9 cellular contexts compared by ENCODE assay signal in genomic region chr17:57899391-57899790, GRCh38. TPM values are rescaled to one million over a fixed set of nuclear protein-coding genes. Genes with fewer than 3 reads are reported as not detected.
DNase-seq lines count a peak whose midpoint lies in the region; ATAC-seq lines count a peak whose summit lies in the region.
"Had no signal": no experiment of that assay in that cellular context is flagged by ENCODE, and none has a peak within 500 bp of the region (broad histone marks: within the 10 kb centered on the region; RNA-seq: fewer than 3 reads in every experiment).

No MANE protein-coding gene starts in this region.

- H3K9me3 ChIP-seq in HUES64 (ENCODE audit: insufficient read depth, low read depth, low read length): no peaks in the 10 kb centered on the region
- H3K9me3 ChIP-seq in iPS-20b (ENCODE audit: insufficient read depth, low read depth, low read length): no peaks in the 10 kb centered on the region

- WGBS in HUES64: 79% methylated on average over 8 of the region's 8 CpGs

- H3K4me1 ChIP-seq in HUES64 (ENCODE audit: insufficient read depth, low read length) (peaks cover 30% of the 10 kb centered on the region), iPS-20b (ENCODE audit: insufficient read depth, low read length) (peaks cover 17% of the 10 kb centered on the region)

- ATAC-seq in HG03196 (IDR thresholded peaks at IDR 0.05; ENCODE audit: unreplicated experiment): no peak

- H3K27ac ChIP-seq in HUES64 (ENCODE audit: low read depth, low read length) (peak overlapping the region; percentile 51), angular gyrus (ENCODE audit: low read depth, low read length) (peak overlapping the region; percentile 80), iPS-20b (ENCODE audit: low read length) (no peak overlapping the region), substantia nigra (ENCODE audit: low read depth, low read length, poor library complexity, severe bottlenecking) (peak overlapping the region; percentile 92)
- H3K27ac ChIP-seq: SK-N-MC had no signal

- no peaks in the 10 kb centered on the region for H3K27me3 ChIP-seq in HUES64 (ENCODE audit: insufficient read depth, low read length)
- H3K27me3 ChIP-seq in iPS-20b (ENCODE audit: insufficient read depth, low read length): no peaks in the 10 kb centered on the region

- peak in 1 of 49 donors; percentile 38 for DNase-seq in substantia nigra (lab: John Stamatoyannopoulos, UW)
- no peak for DNase-seq in activated naive CD4-positive, alpha-beta T cell treated with anti-CD3 and anti-CD28 coated beads, Interleukin-2, amount 50 U/mL, for 16 hours
- DNase-seq in SHP77 (lab: John Stamatoyannopoulos, UW): no peak
- DNase-seq: activated naive CD4-positive, alpha-beta T cell treated with anti-CD3 and anti-CD28 coated beads, Interleukin-2, amount 10 ng/mL, durations not matched to agents 7 days and 5 days had no signal

- no peak overlapping the region for H3K9ac ChIP-seq in HUES64 (ENCODE audit: low read depth, low read length)
- 0 out of 2 replicates have a peak overlapping the region, but pooled peaks have one; percentile 25 for H3K9ac ChIP-seq in iPS-20b (ENCODE audit: low read depth, low read length)

- no peak overlapping the region for H3K4me3 ChIP-seq in HUES64 (ENCODE audit: low read length)
- H3K4me3 ChIP-seq in iPS-20b (ENCODE audit: low read length): no peak overlapping the region
- H3K4me3 ChIP-seq: SK-N-MC had no signal

- H3K36me3 ChIP-seq in HUES64 (ENCODE audit: insufficient read depth, low read length) (no peaks in the 10 kb centered on the region), iPS-20b (ENCODE audit: insufficient read depth, low read depth, low read length) (no peaks in the 10 kb centered on the region)

RNA-seq across cellular contexts. Expression of gene MRPS23, which starts 49.5 kb away (rescaled TPM):
- 54.9 TPM for polyA plus RNA-seq in HUES64 (2013, experiment 1 of 2)
- 49.2 TPM for polyA plus RNA-seq in HUES64 (2013, experiment 2 of 2)

RNA-seq across cellular contexts. Expression of gene CUEDC1, which starts 55.8 kb away (rescaled TPM):
- polyA plus RNA-seq in HUES64 (2013, experiment 1 of 2): 13.1 TPM
- 17.7 TPM for polyA plus RNA-seq in HUES64 (2013, experiment 2 of 2)
